ENCODE assay signal across 10 cellular contexts in genomic region chr1:25837253-25837875, GRCh38. TPM values are rescaled to one million over a fixed set of nuclear protein-coding genes. Genes with fewer than 3 reads are reported as not detected.
A peak's percentile ranks its signal among the peaks of the same experiment; 100 is the strongest.
DNase-seq lines count a peak whose midpoint lies in the region; ATAC-seq, FAIRE-seq and TF ChIP-seq lines count a peak whose summit lies in the region.
"Had no signal": no experiment of that assay in that cellular context is flagged by ENCODE, and none has a peak within 500 bp of the region (broad histone marks: within the 10 kb centered on the region; RNA-seq: fewer than 3 reads in every experiment).

No MANE protein-coding gene starts in this region.

- in situ Hi-C loops in Caki2 (cut with HindIII; ENCODE audit: low pct_unique_long_range_greater_than_20kb, low sequenced_read_pairs): no loop called here

- peak; percentile 89 for ATAC-seq in left lobe of liver

- WGBS in thyroid gland, 2 donors: 76 to 91% methylated on average over 1 of the region's 1 CpG

- peak in 3 of 6 experiments; percentile 27 to 41 (median 33) for TF ChIP-seq CTCF in thyroid gland (IDR thresholded peaks at IDR 0.05)

- H3K27me3 ChIP-seq in thyroid gland: no peaks in the 10 kb centered on the region

- no peak overlapping the region for H3K27ac ChIP-seq in thyroid gland

- TF ChIP-seq POLR2A in H54 (IDR thresholded peaks at IDR 0.05; ENCODE audit: low read depth, low read length) (no peak), thyroid gland (IDR thresholded peaks at IDR 0.05) (no peak)

- FAIRE-seq in H54 (lab: Jason Lieb, UNC): peak; percentile 33

- H3K4me3 ChIP-seq in thyroid gland (replicated peaks in 1 of 3): no peak overlapping the region

- peak; percentile 27 for DNase-seq in Caki2 (ENCODE audit: low read depth)
- DNase-seq in H54 (ENCODE audit: insufficient read length, low spot score): no peak
- DNase-seq in amniotic epithelial cell (ENCODE audit: low read depth): peak; percentile 24
- DNase-seq in left lobe of liver (ENCODE audit: low spot score): no peak
- DNase-seq in GOT3 (lab: John Stamatoyannopoulos, UW): no peak
- no peak for DNase-seq in thyroid gland
- DNase-seq in anterior cingulate cortex (lab: John Stamatoyannopoulos, UW): no peak
- DNase-seq in hepatic stellate cell (ENCODE audit: low spot score): no peak
- DNase-seq: activated CD4-positive, alpha-beta T cell treated with anti-CD3 and anti-CD28 coated beads for 48 hours; effector memory CD4-positive, alpha-beta T cell had no signal

- intact Hi-C loops in thyroid gland (cut with DNase I): no loop called here

- no peaks in the 10 kb centered on the region for H3K4me1 ChIP-seq in thyroid gland

- H3K9me3 ChIP-seq in thyroid gland: no peaks in the 10 kb centered on the region

- H3K36me3 ChIP-seq in thyroid gland: peaks cover 11 to 19% of the 10 kb centered on the region in 2 donors

RNA-seq across cellular contexts. Expression of gene MTFR1L, which starts 17.6 kb away (rescaled TPM):
- 12.3 and 16.3 TPM in 2 replicates for total RNA-seq in Caki2 (2014; rRNA removed; shearing (Covaris generic); ENCODE audit: low replicate concordance)
- total RNA-seq in left lobe of liver (52.7 TPM), thyroid gland (100 to 1,000 TPM in 1 of 4 donors, 10 to 100 TPM in 3; 75.7 to 109 (median 99.2) TPM)

RNA-seq across cellular contexts. Expression of gene AUNIP, which starts 21.9 kb away (rescaled TPM):
- total RNA-seq in Caki2 (2014; rRNA removed; shearing (Covaris generic); ENCODE audit: low replicate concordance): 11.5 and 13.1 TPM in 2 replicates
- total RNA-seq in left lobe of liver (not detected), thyroid gland (not detected)

RNA-seq across cellular contexts. Expression of gene SELENON, which starts 37.4 kb away (rescaled TPM):
- 13.8 and 16.9 TPM in 2 replicates for total RNA-seq in Caki2 (2014; rRNA removed; shearing (Covaris generic); ENCODE audit: low replicate concordance)
- total RNA-seq in left lobe of liver (13.5 TPM), thyroid gland (10 to 100 TPM; 31.2 to 58.2 (median 55.2) TPM)

RNA-seq across cellular contexts. Expression of gene PAQR7, which starts 38.1 kb away (rescaled TPM):
- total RNA-seq in Caki2 (2014; rRNA removed; shearing (Covaris generic); ENCODE audit: low replicate concordance): 7.0 and 14.1 TPM in 2 replicates
- total RNA-seq in left lobe of liver (5.1 TPM), thyroid gland (1 to 10 TPM; 2.5 to 8.5 (median 6.4) TPM)

Comparison
In these comparisons a context has a peak if more than half of its experiments do, and no peak if none do; other contexts are left out.
1. DNase-seq: peak in Caki2 (single experiment) and amniotic epithelial cell (single experiment); none in H54 (single experiment), left lobe of liver (single experiment), GOT3 (single experiment), thyroid gland (0 of 2), anterior cingulate cortex (0 of 58) and hepatic stellate cell (single experiment).